In the genomic region with DNA sequence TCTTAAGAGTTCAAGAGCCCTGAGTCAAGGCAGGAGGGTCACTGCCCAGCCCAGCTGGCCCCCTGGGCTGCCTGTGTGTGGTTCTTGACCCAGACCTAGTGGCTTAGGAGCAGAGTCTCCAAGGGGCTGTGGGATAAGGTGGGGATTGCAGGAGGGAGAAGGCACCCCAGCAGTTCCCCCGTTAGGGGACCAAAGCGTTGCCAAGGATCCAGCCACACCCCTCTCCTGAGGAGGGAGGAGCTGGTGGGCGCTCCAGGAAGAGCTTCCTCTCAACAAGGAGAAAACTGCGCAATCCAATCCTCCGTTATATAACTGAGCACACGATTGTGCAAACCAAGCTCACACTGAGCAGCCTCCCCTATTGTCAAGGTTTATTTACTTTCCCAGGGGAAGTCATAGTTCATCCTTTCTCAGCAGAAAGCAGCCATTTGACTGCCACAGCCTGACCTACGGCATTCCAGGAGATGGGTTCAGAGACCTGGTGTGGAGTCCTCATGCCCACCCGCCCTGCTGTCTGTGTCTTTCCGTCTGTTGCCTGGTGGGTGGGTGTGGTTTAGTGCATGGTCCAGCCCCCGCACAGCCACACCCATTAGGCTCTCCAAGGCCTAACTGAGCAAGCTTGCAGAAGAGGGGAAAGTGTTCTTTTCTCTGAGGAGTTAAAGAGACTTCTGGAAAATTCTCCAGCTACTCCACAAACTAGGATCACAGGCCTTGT, we compare ENCODE assay signal across 1 cellular context.
A peak's percentile ranks its signal among the peaks of the same experiment; 100 is the strongest.
TF ChIP-seq lines count a peak whose summit lies in the region.

No MANE protein-coding gene starts in this region.

TF ChIP-seq in HepG2, 621 proteins besides CTCF, POLR2A, EP300 and RAD21 (continued from another document and continues in another):
- TF ChIP-seq, protein P1, sequence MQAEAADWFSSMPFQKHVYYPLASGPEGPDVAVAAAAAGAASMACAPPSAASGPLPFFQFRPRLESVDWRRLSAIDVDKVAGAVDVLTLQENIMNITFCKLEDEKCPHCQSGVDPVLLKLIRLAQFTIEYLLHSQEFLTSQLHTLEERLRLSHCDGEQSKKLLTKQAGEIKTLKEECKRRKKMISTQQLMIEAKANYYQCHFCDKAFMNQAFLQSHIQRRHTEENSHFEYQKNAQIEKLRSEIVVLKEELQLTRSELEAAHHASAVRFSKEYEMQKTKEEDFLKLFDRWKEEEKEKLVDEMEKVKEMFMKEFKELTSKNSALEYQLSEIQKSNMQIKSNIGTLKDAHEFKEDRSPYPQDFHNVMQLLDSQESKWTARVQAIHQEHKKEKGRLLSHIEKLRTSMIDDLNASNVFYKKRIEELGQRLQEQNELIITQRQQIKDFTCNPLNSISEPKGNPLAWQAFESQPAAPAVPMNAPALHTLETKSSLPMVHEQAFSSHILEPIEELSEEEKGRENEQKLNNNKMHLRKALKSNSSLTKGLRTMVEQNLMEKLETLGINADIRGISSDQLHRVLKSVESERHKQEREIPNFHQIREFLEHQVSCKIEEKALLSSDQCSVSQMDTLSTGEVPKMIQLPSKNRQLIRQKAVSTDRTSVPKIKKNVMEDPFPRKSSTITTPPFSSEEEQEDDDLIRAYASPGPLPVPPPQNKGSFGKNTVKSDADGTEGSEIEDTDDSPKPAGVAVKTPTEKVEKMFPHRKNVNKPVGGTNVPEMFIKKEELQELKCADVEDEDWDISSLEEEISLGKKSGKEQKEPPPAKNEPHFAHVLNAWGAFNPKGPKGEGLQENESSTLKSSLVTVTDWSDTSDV (CRISPR knock-in tag; IDR thresholded peaks at IDR 0.05), result no peak
- TF ChIP-seq ZNF451 (CRISPR knock-in tag; IDR thresholded peaks at IDR 0.05) (no peak), SP4 (CRISPR knock-in tag; IDR thresholded peaks at IDR 0.05) (peak; percentile 80), ZNF768 (CRISPR knock-in tag; IDR thresholded peaks at IDR 0.05) (peak; percentile 68), ZNF274 (CRISPR knock-in tag; IDR thresholded peaks at IDR 0.05) (no peak), HNRNPL (IDR thresholded peaks at IDR 0.05; ENCODE audit: low read depth, low read length) (no peak), SMARCC2 (IDR thresholded peaks at IDR 0.05) (no peak), ZNF33B (CRISPR knock-in tag; IDR thresholded peaks at IDR 0.05) (no peak), CBX2 (IDR thresholded peaks at IDR 0.05; ENCODE audit: low read depth, low read length) (no peak), CBX2 (CRISPR knock-in tag; IDR thresholded peaks at IDR 0.05; ENCODE audit: low read depth) (0 out of 2 replicates have a peak, but pooled peaks have one; percentile 15), ZFP37 (CRISPR knock-in tag; IDR thresholded peaks at IDR 0.05; ENCODE audit: borderline replicate concordance) (peak; percentile 65; the same call in 1 of the 2 replicates), AHR (CRISPR knock-in tag; IDR thresholded peaks at IDR 0.05) (no peak), ZNF839 (CRISPR knock-in tag; IDR thresholded peaks at IDR 0.05; ENCODE audit: borderline replicate concordance) (no peak), DNMT3B (CRISPR knock-in tag; conservative IDR thresholded peaks at IDR 0.05) (no peak), ZNF552 (CRISPR knock-in tag; IDR thresholded peaks at IDR 0.05; ENCODE audit: borderline replicate concordance) (no peak), HOXA7 (CRISPR knock-in tag; IDR thresholded peaks at IDR 0.05) (no peak), NFYC (CRISPR knock-in tag; IDR thresholded peaks at IDR 0.05) (no peak), ZNF558 (CRISPR knock-in tag; IDR thresholded peaks at IDR 0.05; ENCODE audit: borderline replicate concordance) (no peak), ZBTB1 (CRISPR knock-in tag; IDR thresholded peaks at IDR 0.05; ENCODE audit: borderline replicate concordance) (no peak), KMT2B (CRISPR knock-in tag; IDR thresholded peaks at IDR 0.05) (peak; percentile 70), MZF1 (CRISPR knock-in tag; IDR thresholded peaks at IDR 0.05; ENCODE audit: borderline replicate concordance) (peak; percentile 41; the same call in 1 of the 2 replicates), ZFAT (CRISPR knock-in tag; conservative IDR thresholded peaks at IDR 0.05) (no peak), ZMAT3 (CRISPR knock-in tag; conservative IDR thresholded peaks at IDR 0.05) (0 out of 2 replicates have a peak, but pooled peaks have one; percentile 66), ZNF562 (CRISPR knock-in tag; IDR thresholded peaks at IDR 0.05; ENCODE audit: borderline replicate concordance) (no peak), ZFP90 (CRISPR knock-in tag; IDR thresholded peaks at IDR 0.05; ENCODE audit: borderline replicate concordance) (peak; percentile 90), ZNF841 (CRISPR knock-in tag; IDR thresholded peaks at IDR 0.05; ENCODE audit: borderline replicate concordance) (no peak), TRIM24 (CRISPR knock-in tag; IDR thresholded peaks at IDR 0.05) (peak; percentile 97), ZNF605 (CRISPR knock-in tag; IDR thresholded peaks at IDR 0.05) (peak; percentile 98), ZNF510 (CRISPR knock-in tag; IDR thresholded peaks at IDR 0.05; ENCODE audit: low read depth) (no peak), ADNP (CRISPR knock-in tag; IDR thresholded peaks at IDR 0.05) (no peak), ARID2 (CRISPR knock-in tag; IDR thresholded peaks at IDR 0.05; ENCODE audit: borderline replicate concordance) (no peak), ZNF20 (CRISPR knock-in tag; IDR thresholded peaks at IDR 0.05) (no peak), ZFP41 (CRISPR knock-in tag; IDR thresholded peaks at IDR 0.05; ENCODE audit: borderline replicate concordance) (no peak), SOX13 (IDR thresholded peaks at IDR 0.05) (peak; percentile 99), SOX13 (CRISPR knock-in tag; conservative IDR thresholded peaks at IDR 0.05 in 1 of 2, IDR thresholded peaks at IDR 0.05 in 1 of 2) (peak in 1 of 2 experiments; percentile 100; a peak in 2 of 4 replicates), ZNF124 (CRISPR knock-in tag; IDR thresholded peaks at IDR 0.05) (peak; percentile 77), JUN (CRISPR knock-in tag; IDR thresholded peaks at IDR 0.05) (no peak; the same call in 1 of the 2 replicates), TEAD2 (CRISPR knock-in tag; IDR thresholded peaks at IDR 0.05) (0 out of 2 replicates have a peak, but pooled peaks have one; percentile 23), TCF7L2 (IDR thresholded peaks at IDR 0.05; ENCODE audit: low read depth, low read length) (no peak), TAF15 (IDR thresholded peaks at IDR 0.05; ENCODE audit: low read depth, low read length, poor library complexity, severe bottlenecking) (no peak)
- TF ChIP-seq, protein P2, sequence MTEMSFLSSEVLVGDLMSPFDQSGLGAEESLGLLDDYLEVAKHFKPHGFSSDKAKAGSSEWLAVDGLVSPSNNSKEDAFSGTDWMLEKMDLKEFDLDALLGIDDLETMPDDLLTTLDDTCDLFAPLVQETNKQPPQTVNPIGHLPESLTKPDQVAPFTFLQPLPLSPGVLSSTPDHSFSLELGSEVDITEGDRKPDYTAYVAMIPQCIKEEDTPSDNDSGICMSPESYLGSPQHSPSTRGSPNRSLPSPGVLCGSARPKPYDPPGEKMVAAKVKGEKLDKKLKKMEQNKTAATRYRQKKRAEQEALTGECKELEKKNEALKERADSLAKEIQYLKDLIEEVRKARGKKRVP (CRISPR knock-in tag; IDR thresholded peaks at IDR 0.05), result peak in 1 of 2 experiments; percentile 78; a peak in 2 of 4 replicates
- TF ChIP-seq, protein P3, sequence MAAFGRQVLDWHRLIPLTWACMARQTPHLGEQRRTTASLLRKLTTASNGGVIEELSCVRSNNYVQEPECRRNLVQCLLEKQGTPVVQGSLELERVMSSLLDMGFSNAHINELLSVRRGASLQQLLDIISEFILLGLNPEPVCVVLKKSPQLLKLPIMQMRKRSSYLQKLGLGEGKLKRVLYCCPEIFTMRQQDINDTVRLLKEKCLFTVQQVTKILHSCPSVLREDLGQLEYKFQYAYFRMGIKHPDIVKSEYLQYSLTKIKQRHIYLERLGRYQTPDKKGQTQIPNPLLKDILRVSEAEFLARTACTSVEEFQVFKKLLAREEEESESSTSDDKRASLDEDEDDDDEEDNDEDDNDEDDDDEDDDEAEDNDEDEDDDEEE (CRISPR knock-in tag; IDR thresholded peaks at IDR 0.05), result peak; percentile 38; the same call in 1 of the 2 replicates
- TF ChIP-seq, protein P4, sequence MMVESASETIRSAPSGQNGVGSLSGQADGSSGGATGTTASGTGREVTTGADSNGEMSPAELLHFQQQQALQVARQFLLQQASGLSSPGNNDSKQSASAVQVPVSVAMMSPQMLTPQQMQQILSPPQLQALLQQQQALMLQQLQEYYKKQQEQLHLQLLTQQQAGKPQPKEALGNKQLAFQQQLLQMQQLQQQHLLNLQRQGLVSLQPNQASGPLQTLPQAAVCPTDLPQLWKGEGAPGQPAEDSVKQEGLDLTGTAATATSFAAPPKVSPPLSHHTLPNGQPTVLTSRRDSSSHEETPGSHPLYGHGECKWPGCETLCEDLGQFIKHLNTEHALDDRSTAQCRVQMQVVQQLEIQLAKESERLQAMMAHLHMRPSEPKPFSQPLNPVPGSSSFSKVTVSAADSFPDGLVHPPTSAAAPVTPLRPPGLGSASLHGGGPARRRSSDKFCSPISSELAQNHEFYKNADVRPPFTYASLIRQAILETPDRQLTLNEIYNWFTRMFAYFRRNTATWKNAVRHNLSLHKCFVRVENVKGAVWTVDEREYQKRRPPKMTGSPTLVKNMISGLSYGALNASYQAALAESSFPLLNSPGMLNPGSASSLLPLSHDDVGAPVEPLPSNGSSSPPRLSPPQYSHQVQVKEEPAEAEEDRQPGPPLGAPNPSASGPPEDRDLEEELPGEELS (CRISPR knock-in tag; IDR thresholded peaks at IDR 0.05), result peak; percentile 96
- TF ChIP-seq, protein P5, sequence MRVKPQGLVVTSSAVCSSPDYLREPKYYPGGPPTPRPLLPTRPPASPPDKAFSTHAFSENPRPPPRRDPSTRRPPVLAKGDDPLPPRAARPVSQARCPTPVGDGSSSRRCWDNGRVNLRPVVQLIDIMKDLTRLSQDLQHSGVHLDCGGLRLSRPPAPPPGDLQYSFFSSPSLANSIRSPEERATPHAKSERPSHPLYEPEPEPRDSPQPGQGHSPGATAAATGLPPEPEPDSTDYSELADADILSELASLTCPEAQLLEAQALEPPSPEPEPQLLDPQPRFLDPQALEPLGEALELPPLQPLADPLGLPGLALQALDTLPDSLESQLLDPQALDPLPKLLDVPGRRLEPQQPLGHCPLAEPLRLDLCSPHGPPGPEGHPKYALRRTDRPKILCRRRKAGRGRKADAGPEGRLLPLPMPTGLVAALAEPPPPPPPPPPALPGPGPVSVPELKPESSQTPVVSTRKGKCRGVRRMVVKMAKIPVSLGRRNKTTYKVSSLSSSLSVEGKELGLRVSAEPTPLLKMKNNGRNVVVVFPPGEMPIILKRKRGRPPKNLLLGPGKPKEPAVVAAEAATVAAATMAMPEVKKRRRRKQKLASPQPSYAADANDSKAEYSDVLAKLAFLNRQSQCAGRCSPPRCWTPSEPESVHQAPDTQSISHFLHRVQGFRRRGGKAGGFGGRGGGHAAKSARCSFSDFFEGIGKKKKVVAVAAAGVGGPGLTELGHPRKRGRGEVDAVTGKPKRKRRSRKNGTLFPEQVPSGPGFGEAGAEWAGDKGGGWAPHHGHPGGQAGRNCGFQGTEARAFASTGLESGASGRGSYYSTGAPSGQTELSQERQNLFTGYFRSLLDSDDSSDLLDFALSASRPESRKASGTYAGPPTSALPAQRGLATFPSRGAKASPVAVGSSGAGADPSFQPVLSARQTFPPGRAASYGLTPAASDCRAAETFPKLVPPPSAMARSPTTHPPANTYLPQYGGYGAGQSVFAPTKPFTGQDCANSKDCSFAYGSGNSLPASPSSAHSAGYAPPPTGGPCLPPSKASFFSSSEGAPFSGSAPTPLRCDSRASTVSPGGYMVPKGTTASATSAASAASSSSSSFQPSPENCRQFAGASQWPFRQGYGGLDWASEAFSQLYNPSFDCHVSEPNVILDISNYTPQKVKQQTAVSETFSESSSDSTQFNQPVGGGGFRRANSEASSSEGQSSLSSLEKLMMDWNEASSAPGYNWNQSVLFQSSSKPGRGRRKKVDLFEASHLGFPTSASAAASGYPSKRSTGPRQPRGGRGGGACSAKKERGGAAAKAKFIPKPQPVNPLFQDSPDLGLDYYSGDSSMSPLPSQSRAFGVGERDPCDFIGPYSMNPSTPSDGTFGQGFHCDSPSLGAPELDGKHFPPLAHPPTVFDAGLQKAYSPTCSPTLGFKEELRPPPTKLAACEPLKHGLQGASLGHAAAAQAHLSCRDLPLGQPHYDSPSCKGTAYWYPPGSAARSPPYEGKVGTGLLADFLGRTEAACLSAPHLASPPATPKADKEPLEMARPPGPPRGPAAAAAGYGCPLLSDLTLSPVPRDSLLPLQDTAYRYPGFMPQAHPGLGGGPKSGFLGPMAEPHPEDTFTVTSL (CRISPR knock-in tag; IDR thresholded peaks at IDR 0.05; ENCODE audit: borderline replicate concordance), result peak; percentile 93
- TF ChIP-seq, protein P6, sequence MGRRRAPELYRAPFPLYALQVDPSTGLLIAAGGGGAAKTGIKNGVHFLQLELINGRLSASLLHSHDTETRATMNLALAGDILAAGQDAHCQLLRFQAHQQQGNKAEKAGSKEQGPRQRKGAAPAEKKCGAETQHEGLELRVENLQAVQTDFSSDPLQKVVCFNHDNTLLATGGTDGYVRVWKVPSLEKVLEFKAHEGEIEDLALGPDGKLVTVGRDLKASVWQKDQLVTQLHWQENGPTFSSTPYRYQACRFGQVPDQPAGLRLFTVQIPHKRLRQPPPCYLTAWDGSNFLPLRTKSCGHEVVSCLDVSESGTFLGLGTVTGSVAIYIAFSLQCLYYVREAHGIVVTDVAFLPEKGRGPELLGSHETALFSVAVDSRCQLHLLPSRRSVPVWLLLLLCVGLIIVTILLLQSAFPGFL (CRISPR knock-in tag; IDR thresholded peaks at IDR 0.05), result no peak
- TF ChIP-seq, protein P7, sequence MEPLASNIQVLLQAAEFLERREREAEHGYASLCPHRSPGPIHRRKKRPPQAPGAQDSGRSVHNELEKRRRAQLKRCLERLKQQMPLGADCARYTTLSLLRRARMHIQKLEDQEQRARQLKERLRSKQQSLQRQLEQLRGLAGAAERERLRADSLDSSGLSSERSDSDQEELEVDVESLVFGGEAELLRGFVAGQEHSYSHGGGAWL (CRISPR knock-in tag; IDR thresholded peaks at IDR 0.05), result no peak
- TF ChIP-seq, protein P8, sequence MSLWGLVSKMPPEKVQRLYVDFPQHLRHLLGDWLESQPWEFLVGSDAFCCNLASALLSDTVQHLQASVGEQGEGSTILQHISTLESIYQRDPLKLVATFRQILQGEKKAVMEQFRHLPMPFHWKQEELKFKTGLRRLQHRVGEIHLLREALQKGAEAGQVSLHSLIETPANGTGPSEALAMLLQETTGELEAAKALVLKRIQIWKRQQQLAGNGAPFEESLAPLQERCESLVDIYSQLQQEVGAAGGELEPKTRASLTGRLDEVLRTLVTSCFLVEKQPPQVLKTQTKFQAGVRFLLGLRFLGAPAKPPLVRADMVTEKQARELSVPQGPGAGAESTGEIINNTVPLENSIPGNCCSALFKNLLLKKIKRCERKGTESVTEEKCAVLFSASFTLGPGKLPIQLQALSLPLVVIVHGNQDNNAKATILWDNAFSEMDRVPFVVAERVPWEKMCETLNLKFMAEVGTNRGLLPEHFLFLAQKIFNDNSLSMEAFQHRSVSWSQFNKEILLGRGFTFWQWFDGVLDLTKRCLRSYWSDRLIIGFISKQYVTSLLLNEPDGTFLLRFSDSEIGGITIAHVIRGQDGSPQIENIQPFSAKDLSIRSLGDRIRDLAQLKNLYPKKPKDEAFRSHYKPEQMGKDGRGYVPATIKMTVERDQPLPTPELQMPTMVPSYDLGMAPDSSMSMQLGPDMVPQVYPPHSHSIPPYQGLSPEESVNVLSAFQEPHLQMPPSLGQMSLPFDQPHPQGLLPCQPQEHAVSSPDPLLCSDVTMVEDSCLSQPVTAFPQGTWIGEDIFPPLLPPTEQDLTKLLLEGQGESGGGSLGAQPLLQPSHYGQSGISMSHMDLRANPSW (CRISPR knock-in tag; IDR thresholded peaks at IDR 0.05; ENCODE audit: borderline replicate concordance), result peak; percentile 82
